In the genomic region with DNA sequence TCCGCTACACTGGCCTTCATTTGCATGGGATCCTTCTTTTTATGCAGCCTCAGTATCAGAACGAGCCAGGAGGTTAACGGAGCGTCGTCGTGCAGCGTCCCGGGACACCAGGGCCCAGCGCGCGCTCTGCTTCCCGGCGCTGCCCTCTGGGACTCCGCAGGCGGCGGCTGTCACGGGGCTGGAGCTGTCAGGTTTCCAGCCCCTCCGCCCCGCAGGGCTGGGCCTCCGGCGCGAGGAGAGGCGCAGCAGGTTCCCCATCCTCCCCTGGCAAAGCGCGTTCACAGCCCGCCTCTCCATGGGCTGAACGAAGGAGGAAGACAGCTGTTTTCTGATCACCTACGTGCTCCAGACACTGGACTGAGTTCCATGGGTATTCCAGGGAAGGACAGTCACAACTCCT, we compare ENCODE assay signal across 21 cellular contexts. TPM values are rescaled to one million over a fixed set of nuclear protein-coding genes. Genes with fewer than 3 reads are reported as not detected.
A peak's percentile ranks its signal among the peaks of the same experiment; 100 is the strongest.
DNase-seq lines count a peak whose midpoint lies in the region; ATAC-seq and TF ChIP-seq lines count a peak whose summit lies in the region.
"Had no signal": no experiment of that assay in that cellular context is flagged by ENCODE, and none has a peak within 500 bp of the region (broad histone marks: within the 10 kb centered on the region; RNA-seq: fewer than 3 reads in every experiment).

No MANE protein-coding gene starts in this region.

- WGBS in H9 (ENCODE audit: extremely low coverage, insufficient read length, low lambda C conversion rate): no CpG with 5 or more reads among the region's 28 CpGs

- peaks cover 5 to 7% of the 10 kb centered on the region in 2 experiments; a peak in 3 of 4 replicates for H3K4me1 Mint-ChIP-seq in H9
- H3K4me1 Mint-ChIP-seq in activated naive CD8-positive, alpha-beta T cell treated with anti-CD3 and anti-CD28 coated beads, Interleukin-2, amount 50 U/mL, for 24 hours: no peaks in the 10 kb centered on the region

- no peak overlapping the region for H3K4ac ChIP-seq in H9 (ENCODE audit: low read depth, low read length)

- H3K23ac ChIP-seq in H9 (ENCODE audit: insufficient read length, low read depth, low read length): no peak overlapping the region

- H4K8ac ChIP-seq in H9 (replicated peaks; ENCODE audit: insufficient read length, low read depth, low read length): no peak overlapping the region

- H3K4me3 Mint-ChIP-seq in H9: peak overlapping the region in 1 of 2 experiments; percentile 66; a peak in 2 of 5 replicates
- no peak overlapping the region for H3K4me3 Mint-ChIP-seq in activated naive CD8-positive, alpha-beta T cell treated with anti-CD3 and anti-CD28 coated beads, Interleukin-2, amount 50 U/mL, for 24 hours
- H3K4me3 Mint-ChIP-seq: activated naive CD8-positive, alpha-beta T cell had no signal

- H3K36me3 Mint-ChIP-seq in H9 (ENCODE audit: insufficient read depth in 1 of 3, low read depth in 3 of 3): no peaks in the 10 kb centered on the region
- H3K36me3 Mint-ChIP-seq in activated naive CD8-positive, alpha-beta T cell treated with anti-CD3 and anti-CD28 coated beads, Interleukin-2, amount 50 U/mL, for 24 hours (ENCODE audit: low read depth): no peaks in the 10 kb centered on the region
- H3K36me3 Mint-ChIP-seq: activated naive CD8-positive, alpha-beta T cell had no signal

- no peak overlapping the region for H3K14ac ChIP-seq in H9 (ENCODE audit: insufficient read depth, low read length)

- TF ChIP-seq CTCF in H9 (conservative IDR thresholded peaks at IDR 0.05) (no peak), foreskin keratinocyte (conservative IDR thresholded peaks at IDR 0.05) (no peak)

- no peak overlapping the region for H2BK5ac ChIP-seq in H9 (ENCODE audit: insufficient read length, low read length)

- H2AK5ac ChIP-seq in H9 (ENCODE audit: insufficient read length, low read length): no peak overlapping the region

- ATAC-seq in activated naive CD8-positive, alpha-beta T cell treated with anti-CD3 and anti-CD28 coated beads, Interleukin-2, amount 50 U/mL, for 24 hours: no peak
- no peak for ATAC-seq in foreskin keratinocyte
- ATAC-seq: left lobe of liver had no signal

- peaks cover 26% of the 10 kb centered on the region; the same call in 1 of the 2 replicates for H3K27me3 ChIP-seq in H9 (ENCODE audit: insufficient read depth, low read length)
- no peaks in the 10 kb centered on the region for H3K27me3 ChIP-seq in foreskin keratinocyte
- H3K27me3 ChIP-seq: breast epithelium, esophagus muscularis mucosa had no signal

- no peaks in the 10 kb centered on the region for H3K23me2 ChIP-seq in H9 (ENCODE audit: insufficient read length, low read depth, low read length, poor library complexity, severe bottlenecking)

- H3K27me3 Mint-ChIP-seq in H9 (ENCODE audit: low read depth): peaks cover 98% of the 10 kb centered on the region
- H3K27me3 Mint-ChIP-seq in activated naive CD8-positive, alpha-beta T cell treated with anti-CD3 and anti-CD28 coated beads, Interleukin-2, amount 50 U/mL, for 24 hours: peaks cover 5% of the 10 kb centered on the region

- H3K9me3 ChIP-seq in H9 (ENCODE audit: control insufficient read depth, low read depth, low read length): no peaks in the 10 kb centered on the region
- H3K9me3 ChIP-seq: breast epithelium, esophagus muscularis mucosa had no signal

- H3T11ph ChIP-seq in H9 (ENCODE audit: low read length): no peak overlapping the region

- no peak overlapping the region for H3K9ac ChIP-seq in H9 (ENCODE audit: extremely low read depth, insufficient read length, low read length)
- H3K9ac ChIP-seq: parathyroid adenoma had no signal

- no peak overlapping the region; a peak in 1 of 7 replicates for H3K27ac Mint-ChIP-seq in H9
- no peak overlapping the region for H3K27ac Mint-ChIP-seq in activated naive CD8-positive, alpha-beta T cell treated with anti-CD3 and anti-CD28 coated beads, Interleukin-2, amount 50 U/mL, for 24 hours
- H3K27ac Mint-ChIP-seq: activated naive CD8-positive, alpha-beta T cell had no signal

- H3K4me1 ChIP-seq in H9 (ENCODE audit: insufficient read depth, low read length) (no peaks in the 10 kb centered on the region), foreskin keratinocyte (peaks cover 1% of the 10 kb centered on the region)
- H3K4me1 ChIP-seq: breast epithelium, parathyroid adenoma had no signal

- H4K5ac ChIP-seq in H9 (ENCODE audit: insufficient read length, low read depth, low read length): no peak overlapping the region

- no peak overlapping the region for H2BK120ac ChIP-seq in H9 (ENCODE audit: low read depth, low read length, poor library complexity, severe bottlenecking)

- no peak overlapping the region for H2BK20ac ChIP-seq in H9 (ENCODE audit: low read depth, low read length, poor library complexity, severe bottlenecking)

- H3K79me2 ChIP-seq in H9 (ENCODE audit: insufficient read depth, low read length): no peaks in the 10 kb centered on the region
- H3K79me2 ChIP-seq: parathyroid adenoma had no signal

- no peak overlapping the region for H4K91ac ChIP-seq in H9 (ENCODE audit: insufficient read length, low read depth, low read length)

- H3K56ac ChIP-seq in H9 (ENCODE audit: insufficient read length, low read depth, low read length): no peak overlapping the region

- H2BK15ac ChIP-seq in H9 (ENCODE audit: low read depth, low read length): no peak overlapping the region

- H2AFZ ChIP-seq in H9 (ENCODE audit: low read length): no peak overlapping the region
- H2AFZ ChIP-seq: parathyroid adenoma had no signal

- no peak overlapping the region for H3K27ac ChIP-seq in H9 (ENCODE audit: insufficient read length, low read depth, low read length)
- no peak overlapping the region for H3K27ac ChIP-seq in foreskin keratinocyte
- H3K27ac ChIP-seq: breast epithelium, dorsolateral prefrontal cortex, parathyroid adenoma, RWPE1 had no signal

- H4K20me1 ChIP-seq in H9 (ENCODE audit: control insufficient read depth, insufficient read depth, insufficient read length): no peaks in the 10 kb centered on the region

- no peaks in the 10 kb centered on the region for H3K79me1 ChIP-seq in H9 (ENCODE audit: insufficient read depth, low read depth, low read length, poor library complexity, severe bottlenecking)

- peak overlapping the region; percentile 21 for H3K4me2 ChIP-seq in H9 (ENCODE audit: insufficient read depth, insufficient read length, low read length)

- no peaks in the 10 kb centered on the region for H3K9me3 Mint-ChIP-seq in H9
- H3K9me3 Mint-ChIP-seq in activated naive CD8-positive, alpha-beta T cell treated with anti-CD3 and anti-CD28 coated beads, Interleukin-2, amount 50 U/mL, for 24 hours: no peaks in the 10 kb centered on the region

- H3K18ac ChIP-seq in H9 (ENCODE audit: insufficient read length, low read depth, low read length): no peak overlapping the region

- DNase-seq in H9 (no peak), ecto neural progenitor cell (ENCODE audit: low spot score) (peak; percentile 61), islet precursor cell (peak; percentile 71), retina (peak; percentile 65), foreskin keratinocyte (no peak), NCI-H2227 treated with DMSO at 0.1 percent for 48 hours (lab: John Stamatoyannopoulos, UW) (no peak), HCEC 1CT (no peak)
- no peak for DNase-seq in activated naive CD8-positive, alpha-beta T cell treated with anti-CD3 and anti-CD28 coated beads, Interleukin-2, amount 50 U/mL, for 24 hours
- DNase-seq: activated CD4-positive, alpha-beta T cell treated with anti-CD3 and anti-CD28 coated beads, Interleukin-2, amount 50 U/mL, for 48 hours; activated T-cell treated with anti-CD3 and anti-CD28 coated beads, Interleukin-2, amount 50 U/mL, for 1 hour; dorsolateral prefrontal cortex; head of caudate nucleus; stimulated activated CD4-positive, alpha-beta T cell treated with anti-CD3 and anti-CD28 coated beads, Interleukin-12 subunit alpha, Interleukin-12 subunit beta, amount 100 ng/mL, for 4 hours; stimulated activated naive CD4-positive, alpha-beta T cell; SW 1271 had no signal

- no peak overlapping the region for H2BK12ac ChIP-seq in H9 (ENCODE audit: insufficient read length, low read depth, low read length)

RNA-seq across cellular contexts. Expression of gene PAX8, which starts 12.5 kb away (rescaled TPM):
- total RNA-seq in H9 (2021): not detected in 2 replicates
- total RNA-seq in foreskin keratinocyte: 5.6 and 7.0 TPM in 2 replicates
- 4.5 and 5.7 TPM in 2 replicates for polyA plus RNA-seq in foreskin keratinocyte

Comparison
In these comparisons a context has a peak if more than half of its experiments do, and no peak if none do; other contexts are left out.
1. DNase-seq: peak in ecto neural progenitor cell (single experiment), islet precursor cell (single experiment) and retina (single experiment); none in H9 (single experiment), activated naive CD8-positive, alpha-beta T cell treated with anti-CD3 and anti-CD28 coated beads, Interleukin-2, amount 50 U/mL, for 24 hours (single experiment), foreskin keratinocyte (0 of 2), NCI-H2227 treated with DMSO at 0.1 percent for 48 hours (single experiment) and HCEC 1CT (single experiment).